ENCODE assay signal across 8 cellular contexts in genomic region chrX:46912673-46913491, GRCh38. TPM values are rescaled to one million over a fixed set of nuclear protein-coding genes. Genes with fewer than 3 reads are reported as not detected.
DNase-seq lines count a peak whose midpoint lies in the region; ATAC-seq and TF ChIP-seq lines count a peak whose summit lies in the region.

No MANE protein-coding gene starts in this region.

- no peak for TF ChIP-seq POLR2A in esophagus squamous epithelium (IDR thresholded peaks at IDR 0.05)

- H3K36me3 ChIP-seq in CD4-positive, CD25-positive, alpha-beta regulatory T cell (ENCODE audit: control insufficient read depth, insufficient read depth, low read length): no peaks in the 10 kb centered on the region
- H3K36me3 ChIP-seq in esophagus squamous epithelium: no peaks in the 10 kb centered on the region
- H3K36me3 ChIP-seq in naive thymus-derived CD4-positive, alpha-beta T cell (ENCODE audit: control insufficient read depth in 2 of 3, insufficient read depth in 3 of 3, low read length in 3 of 3): no peaks in the 10 kb centered on the region
- no peaks in the 10 kb centered on the region for H3K36me3 ChIP-seq in aorta (ENCODE audit: control insufficient read depth in 1 of 2, insufficient read depth in 2 of 2, low read length in 1 of 2)

- H3K4me3 Mint-ChIP-seq in CD4-positive, CD25-positive, alpha-beta regulatory T cell: peak overlapping the region in 3 of 4 donors; percentile 53 to 82 (median 76)
- peak overlapping the region; percentile 79 to 90 (median 82) for H3K4me3 Mint-ChIP-seq in naive thymus-derived CD4-positive, alpha-beta T cell

- H3K9me3 Mint-ChIP-seq in CD4-positive, CD25-positive, alpha-beta regulatory T cell: peaks cover 0 to 3% (median 0%) of the 10 kb centered on the region in 7 donors
- H3K9me3 Mint-ChIP-seq in naive thymus-derived CD4-positive, alpha-beta T cell: peaks cover 0 to 3% (median 0%) of the 10 kb centered on the region in 11 donors

- no peaks in the 10 kb centered on the region for H3K36me3 Mint-ChIP-seq in CD4-positive, CD25-positive, alpha-beta regulatory T cell
- H3K36me3 Mint-ChIP-seq in naive thymus-derived CD4-positive, alpha-beta T cell: no peaks in the 10 kb centered on the region

- 50% methylated on average over 7 of the region's 102 CpGs; no CpG with 5 or more reads in 1 of the 2 donors for WGBS in esophagus squamous epithelium, 2 donors
- 0 to 30% methylated on average over 85 to 102 of the region's 102 CpGs for WGBS in aorta, 2 donors

- intact Hi-C loops in esophagus squamous epithelium (cut with DNase I) (no loop called here), aorta (cut with DNase I) (loop anchor here in 1 of 2 donors (5.0 kb wide), 3 partner anchors 69 to 164 kb away; partner anchors contain the start of genes RGN and RP2)
- intact Hi-C loops in naive thymus-derived CD4-positive, alpha-beta T cell (cut with micrococcal nuclease): loop anchor here in 1 of 2 donors (2.0 kb wide), 1 partner anchor 76 kb away; the partner anchor contains the start of gene RP2

- peak overlapping the region; percentile 13 for H3K4me3 ChIP-seq in CD4-positive, CD25-positive, alpha-beta regulatory T cell (ENCODE audit: low read depth, low read length)
- H3K4me3 ChIP-seq in esophagus squamous epithelium: peak overlapping the region; percentile 66 to 78 (median 76)
- H3K4me3 ChIP-seq in naive thymus-derived CD4-positive, alpha-beta T cell (ENCODE audit: low read length): peak overlapping the region; percentile 39
- H3K4me3 ChIP-seq in aorta (ENCODE audit: low read length in 2 of 2): peak overlapping the region; percentile 57 to 94

- peak in 5 of 6 experiments; percentile 23 to 53 (median 40) for TF ChIP-seq CTCF in esophagus squamous epithelium (IDR thresholded peaks at IDR 0.05)

- H3K9me3 ChIP-seq in CD4-positive, CD25-positive, alpha-beta regulatory T cell (ENCODE audit: control insufficient read depth in 2 of 2, low read length in 2 of 2): no peaks in the 10 kb centered on the region
- H3K9me3 ChIP-seq in esophagus squamous epithelium (no peaks in the 10 kb centered on the region), aorta (ENCODE audit: control insufficient read depth, low read length) (no peaks in the 10 kb centered on the region)
- no peaks in the 10 kb centered on the region for H3K9me3 ChIP-seq in naive thymus-derived CD4-positive, alpha-beta T cell (ENCODE audit: control insufficient read depth in 2 of 3, low read length in 3 of 3)

- peaks cover 33% of the 10 kb centered on the region for H3K27me3 ChIP-seq in CD4-positive, CD25-positive, alpha-beta regulatory T cell (ENCODE audit: control insufficient read depth, insufficient read depth, low read length)
- H3K27me3 ChIP-seq in esophagus squamous epithelium: no peaks in the 10 kb centered on the region
- peaks cover 0 to 6% of the 10 kb centered on the region in 2 donors for H3K27me3 ChIP-seq in naive thymus-derived CD4-positive, alpha-beta T cell (ENCODE audit: control insufficient read depth in 2 of 2, insufficient read depth in 2 of 2, low read length in 2 of 2)
- no peaks in the 10 kb centered on the region for H3K27me3 ChIP-seq in aorta (ENCODE audit: control insufficient read depth in 1 of 2, insufficient read depth in 2 of 2, low read length in 1 of 2)

- POLR2A ChIA-PET in naive thymus-derived CD4-positive, alpha-beta T cell (lab: Charles Lee): interaction anchor here (0.6 kb wide), 1 partner anchor 14 kb away, joined by 7 read pairs; no protein-coding TSS in a partner anchor

- peaks cover 6% of the 10 kb centered on the region for H3K4me1 ChIP-seq in CD4-positive, CD25-positive, alpha-beta regulatory T cell (ENCODE audit: control insufficient read depth, insufficient read depth, low read length, poor library complexity, severe bottlenecking)
- H3K4me1 ChIP-seq in esophagus squamous epithelium (peaks cover 0 to 12% (median 0%) of the 10 kb centered on the region in 3 donors), aorta (ENCODE audit: control insufficient read depth in 1 of 2, insufficient read depth in 2 of 2, low read length in 2 of 2) (no peaks in the 10 kb centered on the region)
- H3K4me1 ChIP-seq in naive thymus-derived CD4-positive, alpha-beta T cell (ENCODE audit: control insufficient read depth in 2 of 2, insufficient read depth in 2 of 2, low read length in 2 of 2): peaks cover 0 to 7% of the 10 kb centered on the region in 2 donors

- H3K27me3 Mint-ChIP-seq in CD4-positive, CD25-positive, alpha-beta regulatory T cell: peaks cover 62% of the 10 kb centered on the region
- peaks cover 22 to 66% (median 34%) of the 10 kb centered on the region in 5 donors for H3K27me3 Mint-ChIP-seq in naive thymus-derived CD4-positive, alpha-beta T cell

- peak; percentile 25 to 45 for ATAC-seq in CD4-positive, CD25-positive, alpha-beta regulatory T cell (ENCODE audit: low read depth in 2 of 2)
- ATAC-seq in GM19397 (IDR thresholded peaks at IDR 0.05; ENCODE audit: unreplicated experiment) (peak; percentile 64), aorta (ENCODE audit: low FRiP score) (peak; percentile 37), HG03280 (IDR thresholded peaks at IDR 0.05; ENCODE audit: unreplicated experiment) (no peak)
- ATAC-seq in naive thymus-derived CD4-positive, alpha-beta T cell: peak; percentile 70

- H3K27ac ChIP-seq in CD4-positive, CD25-positive, alpha-beta regulatory T cell (ENCODE audit: insufficient read depth, low read length, poor library complexity, severe bottlenecking): no peak overlapping the region
- H3K27ac ChIP-seq in esophagus squamous epithelium: peak overlapping the region; percentile 73 to 82 (median 76)
- H3K27ac ChIP-seq in naive thymus-derived CD4-positive, alpha-beta T cell (ENCODE audit: low read depth, low read length): no peak overlapping the region
- peak overlapping the region in 1 of 2 donors; percentile 61 for H3K27ac ChIP-seq in aorta (ENCODE audit: low read depth in 1 of 2, low read length in 2 of 2)

- H3K27ac Mint-ChIP-seq in CD4-positive, CD25-positive, alpha-beta regulatory T cell: no peak overlapping the region
- H3K27ac Mint-ChIP-seq in naive thymus-derived CD4-positive, alpha-beta T cell: no peak overlapping the region

- peak in 1 of 3 donors; percentile 17 for DNase-seq in CD4-positive, CD25-positive, alpha-beta regulatory T cell
- DNase-seq in NCI-H1105 treated with DMSO at 0.1 percent for 48 hours (lab: John Stamatoyannopoulos, UW) (peak; percentile 36), esophagus squamous epithelium (lab: John Stamatoyannopoulos, UW) (no peak), aorta (peak; percentile 54 to 81)
- DNase-seq in activated CD4-positive, alpha-beta T cell treated with anti-CD3 and anti-CD28 coated beads, Interleukin-2, amount 50 U/mL, for 48 hours: peak; percentile 26 to 32
- peak in 7 of 9 donors; percentile 2 to 29 (median 7) for DNase-seq in naive thymus-derived CD4-positive, alpha-beta T cell

- CTCF ChIA-PET in naive thymus-derived CD4-positive, alpha-beta T cell (lab: Charles Lee): no interaction called here

- peaks cover 0 to 11% (median 7%) of the 10 kb centered on the region in 4 donors for H3K4me1 Mint-ChIP-seq in CD4-positive, CD25-positive, alpha-beta regulatory T cell
- peaks cover 0 to 14% (median 7%) of the 10 kb centered on the region in 7 donors for H3K4me1 Mint-ChIP-seq in naive thymus-derived CD4-positive, alpha-beta T cell

RNA-seq across cellular contexts. Expression of gene JADE3, which starts 0.7 kb away (rescaled TPM):
- total RNA-seq in CD4-positive, CD25-positive, alpha-beta regulatory T cell: 0.44 TPM
- polyA plus RNA-seq in CD4-positive, CD25-positive, alpha-beta regulatory T cell: not detected
- total RNA-seq in esophagus squamous epithelium (1 to 10 TPM; 3.4 to 6.3 (median 4.2) TPM), aorta (1 to 10 TPM; 5.8 to 6.1 TPM)
- 1 to 10 TPM in 1 of 5 experiments, under 1 TPM in 4; 0.11 to 1.3 (median 0.22) TPM for total RNA-seq in naive thymus-derived CD4-positive, alpha-beta T cell
- under 1 TPM in 1 of 2 donors, not detected in 1; 0.05 TPM for polyA plus RNA-seq in naive thymus-derived CD4-positive, alpha-beta T cell
- polyA plus RNA-seq in aorta: 1 to 10 TPM; 2.3 to 2.4 TPM

Comparison
In these comparisons a context has a peak if more than half of its experiments do, and no peak if none do; other contexts are left out.
1. H3K27ac ChIP-seq: peak in esophagus squamous epithelium (4 of 4); none in CD4-positive, CD25-positive, alpha-beta regulatory T cell (single experiment) and naive thymus-derived CD4-positive, alpha-beta T cell (single experiment).
2. H3K4me3 ChIP-seq: peak in every context shown above with its lines; median percentile 76 in esophagus squamous epithelium; 76 in aorta; 39 in naive thymus-derived CD4-positive, alpha-beta T cell; 13 in CD4-positive, CD25-positive, alpha-beta regulatory T cell.